Comparison of ENCODE assay signal across 1 cellular context in genomic region chr12:386651-387050, GRCh38.
TF ChIP-seq lines count a peak whose summit lies in the region.

No MANE protein-coding gene starts in this region.

TF ChIP-seq in GM23338, 12 proteins besides CTCF, POLR2A, EP300 and RAD21 (continued from another document):
- TF ChIP-seq ZNF462 (CRISPR knock-in tag; IDR thresholded peaks at IDR 0.05) (no peak), EZH2phosphoT487 (IDR thresholded peaks at IDR 0.05; ENCODE audit: unreplicated experiment) (no peak)
